In the genomic region with DNA sequence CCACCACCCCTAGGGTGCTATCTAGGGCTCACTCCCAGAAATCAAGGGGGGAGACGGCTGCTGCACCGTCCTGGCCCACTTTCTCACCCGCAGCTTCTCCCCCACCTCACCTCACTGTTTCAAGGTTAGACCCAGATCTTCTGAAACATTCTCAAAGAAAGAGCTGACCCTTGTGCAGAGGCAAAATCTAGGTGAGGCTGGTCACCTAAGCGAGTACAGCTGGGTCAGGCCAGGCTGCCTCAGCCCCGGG, we compare ENCODE assay signal across 8 cellular contexts. TPM values are rescaled to one million over a fixed set of nuclear protein-coding genes. Genes with fewer than 3 reads are reported as not detected.
A peak's percentile ranks its signal among the peaks of the same experiment; 100 is the strongest.
DNase-seq lines count a peak whose midpoint lies in the region; ATAC-seq and TF ChIP-seq lines count a peak whose summit lies in the region.

No MANE protein-coding gene starts in this region.

- CTCF ChIA-PET in Panc1 (lab: Charles Lee): no interaction called here

- H3K4me3 ChIP-seq in GM08714 (ENCODE audit: low read length): peak overlapping the region; percentile 60; the same call in 1 of the 2 replicates
- peak overlapping the region; percentile 59 to 68 for H3K4me3 ChIP-seq in Panc1 (ENCODE audit: low read depth in 2 of 2, low read length in 2 of 2)
- peak overlapping the region; percentile 51 to 52 for H3K4me3 ChIP-seq in esophagus (ENCODE audit: low read depth in 1 of 2, low read length in 2 of 2)
- peak overlapping the region; percentile 39 to 54 for H3K4me3 ChIP-seq in prostate gland

- ATAC-seq in Panc1 (no peak), HG02798 (IDR thresholded peaks at IDR 0.05; ENCODE audit: poor library complexity, unreplicated experiment) (no peak)

- TF ChIP-seq CTCF in Panc1 (IDR thresholded peaks at IDR 0.05): no peak
- TF ChIP-seq CTCF in prostate gland (IDR thresholded peaks at IDR 0.05): no peak

- DNase-seq in Panc1 (ENCODE audit: low read depth, low spot score): no peak
- no peak for DNase-seq in prostate gland (ENCODE audit: low spot score)
- no peak for DNase-seq in AG08396 (ENCODE audit: low spot score)
- no peak for DNase-seq in HT-29 (ENCODE audit: low spot score)
- no peak for DNase-seq in NCI-H146 treated with DMSO at 0.1 percent for 48 hours (lab: John Stamatoyannopoulos, UW; ENCODE audit: unreplicated experiment)

- H3K27me3 ChIP-seq in Panc1 (ENCODE audit: control insufficient read depth, insufficient read depth, low read length) (no peaks in the 10 kb centered on the region), esophagus (ENCODE audit: control insufficient read depth in 1 of 2, insufficient read depth in 2 of 2, low read length in 2 of 2) (no peaks in the 10 kb centered on the region), prostate gland (replicated peaks; ENCODE audit: insufficient read depth) (no peaks in the 10 kb centered on the region)

- intact Hi-C loops in Panc1 (cut with micrococcal nuclease; ENCODE audit: unreplicated experiment): no loop called here
- intact Hi-C loops in prostate gland (cut with DNase I): no loop called here

- 26 to 32% methylated on average over 5 of the region's 5 CpGs for WGBS in esophagus, 2 donors
- 31% methylated on average over 5 of the region's 5 CpGs for WGBS in prostate gland

- H3K36me3 ChIP-seq in Panc1 (ENCODE audit: control insufficient read depth, insufficient read depth, low read length) (no peaks in the 10 kb centered on the region), esophagus (ENCODE audit: control insufficient read depth in 2 of 2, insufficient read depth in 2 of 2, low read length in 1 of 2) (peaks cover 2 to 23% of the 10 kb centered on the region in 2 donors), prostate gland (no peaks in the 10 kb centered on the region)

- H3K27ac ChIP-seq in Panc1 (ENCODE audit: low read length) (peak overlapping the region; percentile 65; the same call in 1 of the 2 replicates), esophagus (ENCODE audit: low read depth in 2 of 2, low read length in 1 of 2) (no peak overlapping the region), prostate gland (peak overlapping the region in 1 of 2 donors; percentile 53)

- no peak for TF ChIP-seq POLR2A in prostate gland (IDR thresholded peaks at IDR 0.05)

- POLR2A ChIA-PET in Panc1 (lab: Charles Lee): interaction anchor here (0.6 kb wide), 1 partner anchor 17 kb away, joined by 13 read pairs; no protein-coding TSS in a partner anchor

- no peaks in the 10 kb centered on the region for H3K9me3 ChIP-seq in Panc1 (ENCODE audit: control insufficient read depth, insufficient read depth, low read depth, low read length)
- H3K9me3 ChIP-seq in esophagus (ENCODE audit: control insufficient read depth in 2 of 2, insufficient read depth in 1 of 2, low read depth in 1 of 2, low read length in 1 of 2): no peaks in the 10 kb centered on the region
- H3K9me3 ChIP-seq in prostate gland: no peaks in the 10 kb centered on the region

- no TSS peak for BruUV-seq in Panc1 (replicated peaks; lab: Mats Ljungman, UMichigan)

- H3K4me1 ChIP-seq in Panc1 (ENCODE audit: control insufficient read depth, insufficient read depth, low read length) (peaks cover 6% of the 10 kb centered on the region; the same call in 1 of the 2 replicates), esophagus (ENCODE audit: control insufficient read depth in 2 of 2, insufficient read depth in 2 of 2, low read length in 1 of 2) (peaks cover 7 to 11% of the 10 kb centered on the region in 2 donors), prostate gland (replicated peaks) (no peaks in the 10 kb centered on the region)

- in situ Hi-C loops in Panc1 (cut with HindIII; ENCODE audit: low pct_unique_long_range_greater_than_20kb, low sequenced_read_pairs): no loop called here

RNA-seq across cellular contexts. Expression of a gene that starts 27.0 kb away (rescaled TPM):
- total RNA-seq in Panc1 (2021; ENCODE audit: unreplicated experiment) (62.5 TPM), prostate gland (100 to 1,000 TPM in 1 of 2 donors, 10 to 100 TPM in 1; 99.6 to 132 TPM)
- 83.3 TPM for polyA plus RNA-seq in Panc1 (2012; ENCODE audit: insufficient read length)
- polyA plus RNA-seq in esophagus: 10 to 100 TPM; 33.6 to 39.1 TPM
- total RNA-seq in HT-29 (2014; rRNA removed; shearing (Covaris generic)): 46.6 and 50.9 TPM in 2 replicates

RNA-seq across cellular contexts. Expression of a gene that starts 27.1 kb away (rescaled TPM):
- total RNA-seq in Panc1 (2021; ENCODE audit: unreplicated experiment): 89.7 TPM
- polyA plus RNA-seq in Panc1 (2012; ENCODE audit: insufficient read length): 149 TPM
- 10 to 100 TPM; 31.4 to 53.0 TPM for polyA plus RNA-seq in esophagus
- total RNA-seq in prostate gland: 100 to 1,000 TPM; 108 to 148 TPM
- total RNA-seq in HT-29 (2014; rRNA removed; shearing (Covaris generic)): 155 and 181 TPM in 2 replicates

RNA-seq across cellular contexts. Expression of a gene that starts 35.8 kb away (rescaled TPM):
- 26.6 TPM for total RNA-seq in Panc1 (2021; ENCODE audit: unreplicated experiment)
- 20.9 TPM for polyA plus RNA-seq in Panc1 (2012; ENCODE audit: insufficient read length)
- polyA plus RNA-seq in esophagus: 1 to 10 TPM; 5.4 to 8.1 TPM
- total RNA-seq in prostate gland: 10 to 100 TPM; 32.6 to 96.7 TPM
- 29.1 and 32.0 TPM in 2 replicates for total RNA-seq in HT-29 (2014; rRNA removed; shearing (Covaris generic))

RNA-seq across cellular contexts. Expression of a gene that starts 41.8 kb away (rescaled TPM):
- total RNA-seq in Panc1 (2021; ENCODE audit: unreplicated experiment) (18.1 TPM), prostate gland (10 to 100 TPM; 12.3 to 24.0 TPM)
- 23.7 TPM for polyA plus RNA-seq in Panc1 (2012; ENCODE audit: insufficient read length)
- 10 to 100 TPM; 11.6 to 24.6 TPM for polyA plus RNA-seq in esophagus
- 50.9 and 58.1 TPM in 2 replicates for total RNA-seq in HT-29 (2014; rRNA removed; shearing (Covaris generic))

RNA-seq across cellular contexts. Expression of a gene that starts 45.3 kb away (rescaled TPM):
- total RNA-seq in Panc1 (2021; ENCODE audit: unreplicated experiment): 9.4 TPM
- 8.2 TPM for polyA plus RNA-seq in Panc1 (2012; ENCODE audit: insufficient read length)
- 1 to 10 TPM; 1.2 to 2.7 TPM for polyA plus RNA-seq in esophagus
- 10 to 100 TPM; 12.1 to 41.6 TPM for total RNA-seq in prostate gland
- 8.2 and 14.1 TPM in 2 replicates for total RNA-seq in HT-29 (2014; rRNA removed; shearing (Covaris generic))
